Comparison of ENCODE assay signal across 11 cellular contexts in genomic region chr19:58096884-58097283, GRCh38. TPM values are rescaled to one million over a fixed set of nuclear protein-coding genes. Genes with fewer than 3 reads are reported as not detected.
DNase-seq lines count a peak whose midpoint lies in the region; ATAC-seq and TF ChIP-seq lines count a peak whose summit lies in the region.
"Had no signal": no experiment of that assay in that cellular context is flagged by ENCODE, and none has a peak within 500 bp of the region (broad histone marks: within the 10 kb centered on the region; RNA-seq: fewer than 3 reads in every experiment).

No MANE protein-coding gene starts in this region.

- intact Hi-C loops in IMR-90 (cut with micrococcal nuclease), result no loop called here

- no peak overlapping the region for H3K56ac ChIP-seq in IMR-90 (ENCODE audit: extremely low read depth, insufficient read depth, low read length)

- dilution Hi-C loops in IMR-90 (cut with HindIII; ENCODE audit: low sequenced_read_pairs, unreplicated experiment), result no loop called here

- H3K9me3 ChIP-seq in BLaER1 (peaks cover 75% of the 10 kb centered on the region), IMR-90 (ENCODE audit: control insufficient read depth, insufficient read depth, low read length) (peaks cover 50% of the 10 kb centered on the region), endodermal cell (ENCODE audit: control insufficient read depth, low read length) (peaks cover 58% of the 10 kb centered on the region), neural progenitor cell (ENCODE audit: low read depth) (no peaks in the 10 kb centered on the region)

- no peak overlapping the region for H3K4ac ChIP-seq in IMR-90 (ENCODE audit: low read depth, low read length)

- H3K4me1 Mint-ChIP-seq in endodermal cell (peaks cover 4% of the 10 kb centered on the region), neural progenitor cell (peaks cover 5% of the 10 kb centered on the region)

- H3K27ac Mint-ChIP-seq in endodermal cell (peak overlapping the region; percentile 58), neural progenitor cell (peak overlapping the region; percentile 96)

- H3K4me1 ChIP-seq in BLaER1 (peaks cover 15% of the 10 kb centered on the region; the same call in 1 of the 2 replicates), IMR-90 (ENCODE audit: control insufficient read depth, insufficient read depth, low read length) (no peaks in the 10 kb centered on the region), endodermal cell (ENCODE audit: control insufficient read depth, insufficient read depth, low read length) (no peaks in the 10 kb centered on the region), neural progenitor cell (no peaks in the 10 kb centered on the region)
- H3K4me1 ChIP-seq: SJSA1 had no signal

- H3K27ac ChIP-seq in BLaER1 (no peak overlapping the region), IMR-90 (ENCODE audit: insufficient read depth, low read length) (no peak overlapping the region), endodermal cell (ENCODE audit: low read depth, low read length) (no peak overlapping the region), neural progenitor cell (no peak overlapping the region)
- H3K27ac ChIP-seq: GM23248, SJSA1 had no signal

- H3K4me2 ChIP-seq in BLaER1, result peak overlapping the region; percentile 82
- H3K4me2 ChIP-seq in IMR-90 (ENCODE audit: low read depth, low read length), result 0 out of 2 replicates have a peak overlapping the region, but pooled peaks have one; percentile 93
- peak overlapping the region; percentile 83 for H3K4me2 ChIP-seq in neural progenitor cell

- H3K9ac ChIP-seq in BLaER1, result peak overlapping the region; percentile 89; the same call in 1 of the 2 replicates
- H3K9ac ChIP-seq in IMR-90 (ENCODE audit: low read depth, low read length), result no peak overlapping the region
- H3K9ac ChIP-seq in endodermal cell (ENCODE audit: extremely low read depth, low read length, poor library complexity, severe bottlenecking), result peak overlapping the region; percentile 99
- no peak overlapping the region for H3K9ac ChIP-seq in neural progenitor cell

- H2BK120ac ChIP-seq in IMR-90 (ENCODE audit: low read depth, low read length), result no peak overlapping the region

- no peak overlapping the region for H2BK5ac ChIP-seq in IMR-90 (ENCODE audit: low read depth, low read length, poor library complexity, severe bottlenecking)

- peaks cover 4% of the 10 kb centered on the region for H3F3A ChIP-seq in neural progenitor cell (ENCODE audit: low read depth)

- peaks cover 44% of the 10 kb centered on the region for H3K79me2 ChIP-seq in neural progenitor cell (ENCODE audit: low read depth)

- H4K8ac ChIP-seq in IMR-90 (ENCODE audit: low read depth in 2 of 2, low read length in 2 of 2), result no peak overlapping the region

- no peak for ATAC-seq in IMR-90 (ENCODE audit: low read depth)

- DNase-seq in IMR-90 (no peak), endodermal cell (no peak), neural progenitor cell (ENCODE audit: low spot score) (no peak), HUDEP-2 (lab: John Stamatoyannopoulos, UW; ENCODE audit: unreplicated experiment in 76 of 76) (no peak), NCI-H446 treated with DMSO at 0.1 percent for 48 hours (lab: John Stamatoyannopoulos, UW) (no peak), Kasumi-1 (lab: John Stamatoyannopoulos, UW) (no peak), inferior parietal cortex (ENCODE audit: extremely low spot score) (no peak)
- DNase-seq: DMS 273 treated with DMSO at 0.1 percent for 48 hours had no signal

- H3K23ac ChIP-seq in IMR-90 (ENCODE audit: low read depth, low read length), result no peak overlapping the region

- H4K5ac ChIP-seq in IMR-90 (ENCODE audit: low read depth, low read length), result no peak overlapping the region

- H4K20me1 ChIP-seq in BLaER1 (no peaks in the 10 kb centered on the region; the same call in 1 of the 2 replicates), IMR-90 (ENCODE audit: insufficient read depth, low read length) (no peaks in the 10 kb centered on the region), neural progenitor cell (ENCODE audit: low read depth) (no peaks in the 10 kb centered on the region)

- no peak for TF ChIP-seq POLR2A in IMR-90 (IDR thresholded peaks at IDR 0.05; ENCODE audit: low read depth, low read length)

- H2AK9ac ChIP-seq in IMR-90 (replicated peaks; ENCODE audit: low read depth, low read length, poor library complexity), result no peak overlapping the region

- POLR2A ChIA-PET in IMR-90 (lab: Charles Lee; ENCODE audit: unreplicated experiment), result no interaction called here

- TF ChIP-seq CTCF in IMR-90 (conservative IDR thresholded peaks at IDR 0.05; ENCODE audit: low read depth, low read length), result no peak
- no peak for TF ChIP-seq CTCF in endodermal cell (conservative IDR thresholded peaks at IDR 0.05)
- TF ChIP-seq CTCF in neural progenitor cell (IDR thresholded peaks at IDR 0.05), result no peak

- H2AK5ac ChIP-seq in IMR-90 (ENCODE audit: low read depth, low read length), result no peak overlapping the region

- H2AFZ ChIP-seq in IMR-90 (replicated peaks; ENCODE audit: low read length, poor library complexity), result no peak overlapping the region
- H2AFZ ChIP-seq in neural progenitor cell (replicated peaks), result no peak overlapping the region
- H2AFZ ChIP-seq: GM23248 had no signal

- no TSS peak for BruUV-seq in IMR-90 (replicated peaks; lab: Mats Ljungman, UMichigan)

- no peak for TF ChIP-seq RAD21 in IMR-90 (IDR thresholded peaks at IDR 0.05; ENCODE audit: low read length)

- H3K4me3 Mint-ChIP-seq in endodermal cell, result peak overlapping the region; percentile 82
- peak overlapping the region; percentile 89 for H3K4me3 Mint-ChIP-seq in neural progenitor cell

- H3K36me3 Mint-ChIP-seq in endodermal cell (ENCODE audit: low read depth) (peaks cover 29% of the 10 kb centered on the region), neural progenitor cell (peaks cover 25% of the 10 kb centered on the region)

- in situ Hi-C loops in IMR-90 (cut with MboI; ENCODE audit: low sequenced_read_pairs), result no loop called here

- peaks cover 37% of the 10 kb centered on the region for H3K9me3 Mint-ChIP-seq in endodermal cell
- peaks cover 70% of the 10 kb centered on the region for H3K9me3 Mint-ChIP-seq in neural progenitor cell

- H3K36me3 ChIP-seq in BLaER1 (peaks cover 44% of the 10 kb centered on the region), IMR-90 (ENCODE audit: control insufficient read depth, insufficient read depth, low read length) (peaks cover 3% of the 10 kb centered on the region), endodermal cell (ENCODE audit: control insufficient read depth, insufficient read depth, low read length) (peaks cover 20% of the 10 kb centered on the region), neural progenitor cell (no peaks in the 10 kb centered on the region)
- H3K36me3 ChIP-seq: SJSA1 had no signal

- no peak overlapping the region for H3K14ac ChIP-seq in IMR-90 (replicated peaks; ENCODE audit: low read depth, low read length)

- H3K79me1 ChIP-seq in IMR-90 (ENCODE audit: low read depth in 1 of 2, low read length in 2 of 2), result no peaks in the 10 kb centered on the region

- CTCF ChIA-PET in IMR-90 (lab: Yijun Ruan, JAX), result no interaction called here

- no peak overlapping the region for H4K91ac ChIP-seq in IMR-90 (ENCODE audit: insufficient read depth, low read depth, low read length)

- no peak overlapping the region for H3K18ac ChIP-seq in IMR-90 (ENCODE audit: low read depth, low read length)

- peak overlapping the region; percentile 96 for H3K4me3 ChIP-seq in BLaER1
- H3K4me3 ChIP-seq in IMR-90 (ENCODE audit: insufficient read depth, low read depth, low read length), result no peak overlapping the region
- H3K4me3 ChIP-seq in endodermal cell (ENCODE audit: low read length), result peak overlapping the region; percentile 84
- peak overlapping the region; percentile 99 for H3K4me3 ChIP-seq in neural progenitor cell
- H3K4me3 ChIP-seq: SJSA1 had no signal

- 80% methylated on average over 9 of the region's 13 CpGs; no CpG with 5 or more reads in 1 of the 2 experiments for WGBS in IMR-90 (ENCODE audit: extremely low coverage in 2 of 2, insufficient read length in 1 of 2), 2 experiments
- 88 to 95% methylated on average over 13 of the region's 13 CpGs for WGBS in endodermal cell (ENCODE audit: insufficient coverage in 1 of 2, insufficient read length in 1 of 2), 2 experiments

- no peak overlapping the region for H2BK20ac ChIP-seq in IMR-90 (ENCODE audit: low read depth, low read length)

- peaks cover 4% of the 10 kb centered on the region for H3K27me3 Mint-ChIP-seq in endodermal cell (ENCODE audit: insufficient read depth)
- H3K27me3 Mint-ChIP-seq in neural progenitor cell (ENCODE audit: insufficient read depth, low read depth), result peaks cover 12% of the 10 kb centered on the region

- H3K9me1 ChIP-seq in IMR-90 (ENCODE audit: insufficient read depth, low read length), result no peaks in the 10 kb centered on the region

- H3K27me3 ChIP-seq in BLaER1 (no peaks in the 10 kb centered on the region), IMR-90 (ENCODE audit: control insufficient read depth, insufficient read depth, low read length) (no peaks in the 10 kb centered on the region), endodermal cell (ENCODE audit: control insufficient read depth, insufficient read depth, low read length, poor library complexity, severe bottlenecking) (no peaks in the 10 kb centered on the region), neural progenitor cell (no peaks in the 10 kb centered on the region)
- H3K27me3 ChIP-seq: SJSA1 had no signal

- no peak overlapping the region for H2BK15ac ChIP-seq in IMR-90 (ENCODE audit: low read depth, low read length)

RNA-seq across cellular contexts. Expression of gene ZSCAN18, which starts 1.1 kb away (rescaled TPM):
- 3.0 and 3.6 TPM in 2 replicates for total RNA-seq in IMR-90 (2012; rRNA removed)
- 8.2 and 11.1 TPM in 2 replicates for polyA plus RNA-seq in IMR-90 (2012; rRNA removed)
- polyA plus RNA-seq in IMR-90 (2012; cell fraction: cytosol; rRNA removed), result 8.6 and 9.5 TPM in 2 replicates
- polyA plus RNA-seq in IMR-90 (2012; cell fraction: nucleus; rRNA removed; ENCODE audit: low replicate concordance), result 30.0 and 36.5 TPM in 2 replicates
- 100 to 1,000 TPM in 1 of 2 donors, 10 to 100 TPM in 1; 68.2 to 112 TPM for total RNA-seq in endodermal cell
- polyA plus RNA-seq in endodermal cell (2013, experiment 1 of 2), result 94.4 TPM
- 74.3 TPM for polyA plus RNA-seq in endodermal cell (2013, experiment 2 of 2)
- 49.1 and 144 TPM in 2 replicates for total RNA-seq in neural progenitor cell (ENCODE audit: low replicate concordance)

RNA-seq across cellular contexts. Expression of gene ZNF135, which starts 37.8 kb away (rescaled TPM):
- total RNA-seq in IMR-90 (2012; rRNA removed) (1.9 and 2.7 TPM in 2 replicates), endodermal cell (10 to 100 TPM in 1 of 2 donors, 1 to 10 TPM in 1; 9.3 to 12.0 TPM), neural progenitor cell (ENCODE audit: low replicate concordance) (9.5 and 11.1 TPM in 2 replicates)
- 2.4 and 2.7 TPM in 2 replicates for polyA plus RNA-seq in IMR-90 (2012; rRNA removed)
- 0.58 and 1.1 TPM in 2 replicates for polyA plus RNA-seq in IMR-90 (2012; cell fraction: cytosol; rRNA removed)
- 9.2 and 12.1 TPM in 2 replicates for polyA plus RNA-seq in IMR-90 (2012; cell fraction: nucleus; rRNA removed; ENCODE audit: low replicate concordance)
- polyA plus RNA-seq in endodermal cell (2013, experiment 1 of 2), result 3.7 TPM
- polyA plus RNA-seq in endodermal cell (2013, experiment 2 of 2), result 2.8 TPM
- total RNA-seq: SJSA1 had no signal

RNA-seq across cellular contexts. Expression of gene ZNF329, which starts 53.7 kb away (rescaled TPM):
- 15.3 and 16.8 TPM in 2 replicates for total RNA-seq in IMR-90 (2012; rRNA removed)
- polyA plus RNA-seq in IMR-90 (2012; rRNA removed), result 3.3 and 4.7 TPM in 2 replicates
- 1.3 and 2.0 TPM in 2 replicates for polyA plus RNA-seq in IMR-90 (2012; cell fraction: cytosol; rRNA removed)
- polyA plus RNA-seq in IMR-90 (2012; cell fraction: nucleus; rRNA removed; ENCODE audit: low replicate concordance), result 1.1 and 3.6 TPM in 2 replicates
- total RNA-seq in endodermal cell, result 10 to 100 TPM; 16.7 to 24.7 TPM
- 11.6 TPM for polyA plus RNA-seq in endodermal cell (2013, experiment 1 of 2)
- 11.4 TPM for polyA plus RNA-seq in endodermal cell (2013, experiment 2 of 2)
- total RNA-seq in neural progenitor cell (ENCODE audit: low replicate concordance), result 28.4 and 36.2 TPM in 2 replicates

Comparison
In these comparisons a context has a peak if more than half of its experiments do, and no peak if none do; other contexts are left out.
1. H3K9ac ChIP-seq: peak in BLaER1 (single experiment) and endodermal cell (single experiment); none in IMR-90 (single experiment) and neural progenitor cell (single experiment).
2. RNA of gene ZSCAN18, which starts 1.1 kb away (total RNA-seq): 68.2 to 112 TPM in endodermal cell and 49.1 to 144 TPM in neural progenitor cell; 3.0 to 3.6 TPM in IMR-90; every median in the first group is over 10 times any median in the second.
3. Peak in every context shown above with its lines, with median percentiles within 50 percentile points of each other: H3K4me2 ChIP-seq.